In genomic region chr2:19349911-19350677, GRCh38 we compare ENCODE assay signal across 8 cellular contexts. TPM values are rescaled to one million over a fixed set of nuclear protein-coding genes. Genes with fewer than 3 reads are reported as not detected.
A peak's percentile ranks its signal among the peaks of the same experiment; 100 is the strongest.
DNase-seq lines count a peak whose midpoint lies in the region; ATAC-seq, FAIRE-seq and TF ChIP-seq lines count a peak whose summit lies in the region.

No MANE protein-coding gene starts in this region.

- H3K9me3 ChIP-seq in Peyer's patch (no peaks in the 10 kb centered on the region), keratinocyte (ENCODE audit: control insufficient read depth, low read depth, low read length) (no peaks in the 10 kb centered on the region)

- H3K4me3 ChIP-seq in GM12875 (ENCODE audit: low read depth, low read length), result no peak overlapping the region
- H3K4me3 ChIP-seq in Peyer's patch, result peak overlapping the region in 3 of 4 donors; percentile 21 to 48 (median 40)
- H3K4me3 ChIP-seq in brain microvascular endothelial cell (ENCODE audit: low read depth, low read length), result peak overlapping the region; percentile 40
- H3K4me3 ChIP-seq in keratinocyte (ENCODE audit: control insufficient read depth in 2 of 3, extremely low read depth in 1 of 3, insufficient read depth in 2 of 3, low read depth in 1 of 3, low read length in 3 of 3), result peak overlapping the region in 2 of 3 experiments; percentile 30 to 50

- H3K36me3 ChIP-seq in Peyer's patch, result no peaks in the 10 kb centered on the region
- H3K36me3 ChIP-seq in brain microvascular endothelial cell (replicated peaks), result peaks cover 18% of the 10 kb centered on the region
- H3K36me3 ChIP-seq in keratinocyte (ENCODE audit: control insufficient read depth in 2 of 2, extremely low read depth in 1 of 2, insufficient read depth in 2 of 2, low read length in 2 of 2), result no peaks in the 10 kb centered on the region

- DNase-seq in Peyer's patch, result peak in 2 of 3 donors; percentile 74 to 80
- peak; percentile 34 for DNase-seq in brain microvascular endothelial cell
- no peak for DNase-seq in keratinocyte (ENCODE audit: low read depth, low spot score)
- peak; percentile 58 to 64 for DNase-seq in stimulated activated CD4-positive, alpha-beta T cell treated with anti-CD3 and anti-CD28 coated beads, Interleukin-2, amount 100 ng/mL, for 48 hours
- DNase-seq in GF-D8 (lab: John Stamatoyannopoulos, UW), result no peak
- no peak for DNase-seq in DMS114 treated with DMSO at 0.1 percent for 48 hours (lab: John Stamatoyannopoulos, UW; ENCODE audit: unreplicated experiment)

- TF ChIP-seq CTCF in GM12875 (IDR thresholded peaks at IDR 0.05; ENCODE audit: borderline replicate concordance, insufficient read depth, low read depth, low read length) (peak; percentile 90), Peyer's patch (IDR thresholded peaks at IDR 0.05) (peak; percentile 18 to 75 (median 64)), brain microvascular endothelial cell (IDR thresholded peaks at IDR 0.05; ENCODE audit: low read depth, low read length, missing control alignments) (peak; percentile 79), keratinocyte (optimal IDR thresholded peaks at IDR 0.05 in 1 of 3, IDR thresholded peaks at IDR 0.05 in 1 of 3, conservative IDR thresholded peaks at IDR 0.05 in 1 of 3; ENCODE audit: extremely low read depth in 1 of 3, insufficient read depth in 2 of 3, low read length in 3 of 3) (peak; percentile 59 to 84 (median 80))

- in situ Hi-C loops in brain microvascular endothelial cell (cut with HindIII; ENCODE audit: low pct_ligation_motif_present, low sequenced_read_pairs), result loop anchor here (25.0 kb wide), 1 partner anchor 512 kb away; no protein-coding TSS in a partner anchor

- dilution Hi-C loops in keratinocyte (cut with MboI; ENCODE audit: extremely low pct_ligation_motif_present, low sequenced_read_pairs), result loop anchor here (25.0 kb wide), 1 partner anchor 512 kb away; no protein-coding TSS in a partner anchor

- H3K4me2 ChIP-seq in keratinocyte (ENCODE audit: control insufficient read depth, extremely low read depth, insufficient read depth, low read depth, low read length), result peak overlapping the region; percentile 45

- no peak overlapping the region for H3K9ac ChIP-seq in keratinocyte (ENCODE audit: control insufficient read depth, extremely low read depth, insufficient read depth, low read length)

- peaks cover 10% of the 10 kb centered on the region for H3K79me2 ChIP-seq in keratinocyte (ENCODE audit: control insufficient read depth, insufficient read depth, low read length)

- H3K27ac ChIP-seq in Peyer's patch (peak overlapping the region in 1 of 4 donors; percentile 13), brain microvascular endothelial cell (no peak overlapping the region), keratinocyte (ENCODE audit: control insufficient read depth, insufficient read depth, low read length) (no peak overlapping the region)

- H3K27me3 ChIP-seq in Peyer's patch, result peaks cover 0 to 19% of the 10 kb centered on the region in 2 donors
- H3K27me3 ChIP-seq in brain microvascular endothelial cell (replicated peaks), result no peaks in the 10 kb centered on the region
- peaks cover 51% of the 10 kb centered on the region for H3K27me3 ChIP-seq in keratinocyte (ENCODE audit: control insufficient read depth, extremely low read depth, insufficient read depth, low read length)

- no peaks in the 10 kb centered on the region for H3K9me1 ChIP-seq in keratinocyte (ENCODE audit: control insufficient read depth, extremely low read depth, insufficient read depth, low read length)

- no peak for ATAC-seq in HG02981 (IDR thresholded peaks at IDR 0.05; ENCODE audit: unreplicated experiment)

- H4K20me1 ChIP-seq in keratinocyte (ENCODE audit: control insufficient read depth, extremely low read depth, insufficient read depth, low read length), result no peaks in the 10 kb centered on the region

- no peak for FAIRE-seq in keratinocyte (lab: Jason Lieb, UNC)

- peak overlapping the region; percentile 55 for H2AFZ ChIP-seq in keratinocyte (ENCODE audit: control insufficient read depth, low read length)

- H3K4me1 ChIP-seq in Peyer's patch, result peaks cover 0 to 25% (median 9%) of the 10 kb centered on the region in 4 donors
- peaks cover 14% of the 10 kb centered on the region for H3K4me1 ChIP-seq in keratinocyte (ENCODE audit: control insufficient read depth, extremely low read depth, insufficient read depth, low read length)

- TF ChIP-seq POLR2A in Peyer's patch (IDR thresholded peaks at IDR 0.05), result no peak

RNA-seq across cellular contexts. Expression of gene OSR1, which starts 8.3 kb away (rescaled TPM):
- total RNA-seq in Peyer's patch, result 10 to 100 TPM in 1 of 4 donors, 1 to 10 TPM in 3; 3.9 to 14.9 (median 7.0) TPM
- polyA plus RNA-seq in keratinocyte, result 0.09 to 0.20 TPM (median 0.14 TPM) in 3 replicates
- not detected for polyA plus RNA-seq in keratinocyte (2011; ENCODE audit: low read depth)
- polyA plus RNA-seq in keratinocyte (2011; cell fraction: cytosol; rRNA removed), result 0.05 and 0.32 TPM in 2 replicates
- polyA plus RNA-seq in keratinocyte (2011; cell fraction: nucleus; rRNA removed), result 0.41 and 0.48 TPM in 2 replicates
- 0.13 and 0.29 TPM in 2 replicates for polyA plus RNA-seq in keratinocyte (2012; ENCODE audit: low replicate concordance)
- polyA minus RNA-seq in keratinocyte, result 0.19 to 0.30 TPM in 2 of 3 replicates, not detected in the other
- polyA minus RNA-seq in keratinocyte (2011; cell fraction: cytosol; rRNA and poly(A)+ RNA removed), result not detected
- 0.32 and 0.54 TPM in 2 replicates for polyA minus RNA-seq in keratinocyte (2011; cell fraction: nucleus; rRNA and poly(A)+ RNA removed)

Comparison
In these comparisons a context has a peak if more than half of its experiments do, and no peak if none do; other contexts are left out.
1. DNase-seq: peak in Peyer's patch (2 of 3), brain microvascular endothelial cell (single experiment) and stimulated activated CD4-positive, alpha-beta T cell treated with anti-CD3 and anti-CD28 coated beads, Interleukin-2, amount 100 ng/mL, for 48 hours (2 of 2); none in keratinocyte (single experiment), GF-D8 (single experiment) and DMS114 treated with DMSO at 0.1 percent for 48 hours (single experiment).
2. Peak in every context shown above with its lines, with median percentiles within 50 percentile points of each other: CTCF ChIP-seq.